ENCODE assay signal across 8 cellular contexts in genomic region chr1:216531308-216532239, GRCh38.
DNase-seq lines count a peak whose midpoint lies in the region; ATAC-seq and TF ChIP-seq lines count a peak whose summit lies in the region.

No MANE protein-coding gene starts in this region.

- H3K27me3 ChIP-seq in GM23338 (ENCODE audit: insufficient read depth) (no peaks in the 10 kb centered on the region), mammary epithelial cell (ENCODE audit: insufficient read depth, low read length) (no peaks in the 10 kb centered on the region), mucosa of stomach (ENCODE audit: control insufficient read depth, insufficient read depth, low read length) (no peaks in the 10 kb centered on the region)

- intact Hi-C loops in mammary epithelial cell (cut with micrococcal nuclease) = no loop called here

- H4K20me1 ChIP-seq in GM23338 (replicated peaks; ENCODE audit: insufficient read depth) (no peaks in the 10 kb centered on the region), mammary epithelial cell (ENCODE audit: insufficient read depth, low read length) (no peaks in the 10 kb centered on the region)

- H3K9me3 ChIP-seq in mammary epithelial cell (replicated peaks; ENCODE audit: insufficient read depth, low read length) (no peaks in the 10 kb centered on the region), mucosa of stomach (ENCODE audit: control insufficient read depth, low read length) (no peaks in the 10 kb centered on the region)

- no peaks in the 10 kb centered on the region for H3K36me3 Mint-ChIP-seq in GM23338 (ENCODE audit: low read depth)

- no peak overlapping the region for H3K4me2 ChIP-seq in GM23338
- H3K4me2 ChIP-seq in mammary epithelial cell (ENCODE audit: insufficient read depth, low read depth, low read length) = peak overlapping the region; percentile 29

- H3K4me1 ChIP-seq in GM23338 (ENCODE audit: insufficient read depth) (peaks cover 29% of the 10 kb centered on the region), mammary epithelial cell (ENCODE audit: insufficient read depth, low read length) (no peaks in the 10 kb centered on the region), mucosa of stomach (ENCODE audit: control insufficient read depth, insufficient read depth, low read length) (peaks cover 24% of the 10 kb centered on the region)

- DNase-seq in G401 (ENCODE audit: low spot score) (peak; percentile 11), GM23338 (ENCODE audit: low spot score) (peak; percentile 16), NCI-H2029 (lab: John Stamatoyannopoulos, UW) (peak; percentile 30), mammary epithelial cell (peak; percentile 5), retina (no peak), HuH-7.5 (ENCODE audit: low spot score) (no peak)
- DNase-seq in stimulated activated CD4-positive, alpha-beta T cell treated with anti-CD3 and anti-CD28 coated beads, Interleukin-15, amount 100 ng/mL, for 24 hours = no peak

- 56% methylated on average over 12 of the region's 12 CpGs for WGBS in mammary epithelial cell (ENCODE audit: low coverage, missing lambda C conversion rate)

- peak; percentile 58 for ATAC-seq in GM23338

- no peaks in the 10 kb centered on the region for H3K9me2 ChIP-seq in GM23338 (ENCODE audit: insufficient read depth)

- H3K27ac Mint-ChIP-seq in GM23338 = peak overlapping the region; percentile 39

- H2AFZ ChIP-seq in GM23338 = no peak overlapping the region
- peak overlapping the region; percentile 72 for H2AFZ ChIP-seq in mammary epithelial cell (ENCODE audit: low read depth, low read length)

- H3K4me3 Mint-ChIP-seq in GM23338 = no peak overlapping the region

- no peaks in the 10 kb centered on the region for H3K27me3 Mint-ChIP-seq in GM23338 (ENCODE audit: insufficient read depth, low read depth, poor library complexity)

- peaks cover 27% of the 10 kb centered on the region for H3K4me1 Mint-ChIP-seq in GM23338

- H3K4me3 ChIP-seq in GM23338 (no peak overlapping the region), mammary epithelial cell (replicated peaks in 1 of 3; ENCODE audit: insufficient read depth in 1 of 3, low read depth in 2 of 3, low read length in 3 of 3) (peak overlapping the region in 2 of 3 experiments; percentile 19 to 27), mucosa of stomach (ENCODE audit: low read length) (peak overlapping the region; percentile 21)

- dilution Hi-C loops in mammary epithelial cell (cut with HindIII; ENCODE audit: low sequenced_read_pairs) = no loop called here

- H3K36me3 ChIP-seq in GM23338 (ENCODE audit: insufficient read depth) (no peaks in the 10 kb centered on the region), mammary epithelial cell (ENCODE audit: insufficient read depth, low read length) (no peaks in the 10 kb centered on the region), mucosa of stomach (ENCODE audit: control insufficient read depth, insufficient read depth, low read length) (no peaks in the 10 kb centered on the region)

- in situ Hi-C loops in G401 (cut with HindIII; ENCODE audit: low sequenced_read_pairs) (no loop called here), mammary epithelial cell (cut with MboI; ENCODE audit: low sequenced_read_pairs in 2 of 2) (no loop called here)

- H3K27ac ChIP-seq in GM23338 (ENCODE audit: low read depth) = no peak overlapping the region
- H3K27ac ChIP-seq in mammary epithelial cell (ENCODE audit: insufficient read depth, low read depth, low read length) = no peak overlapping the region

- no peaks in the 10 kb centered on the region for H3F3A ChIP-seq in GM23338 (replicated peaks; ENCODE audit: low read depth)

- TF ChIP-seq CTCF in GM23338 (conservative IDR thresholded peaks at IDR 0.05; ENCODE audit: low read depth in 2 of 2) (no peak), mammary epithelial cell (conservative IDR thresholded peaks at IDR 0.05 in 1 of 2, IDR thresholded peaks at IDR 0.05 in 1 of 2; ENCODE audit: extremely low read depth in 1 of 2, insufficient read depth in 1 of 2, low read depth in 1 of 2, low read length in 2 of 2) (no peak)

- H3K9ac ChIP-seq in mammary epithelial cell (ENCODE audit: insufficient read depth, low read length) (no peak overlapping the region), mucosa of stomach (ENCODE audit: low read length) (peak overlapping the region; percentile 60)

- CTCF ChIA-PET in mammary epithelial cell (lab: Charles Lee; ENCODE audit: low non-redundant PET) = no interaction called here

- H3K79me2 ChIP-seq in GM23338 (replicated peaks; ENCODE audit: insufficient read depth) = no peaks in the 10 kb centered on the region
- no peaks in the 10 kb centered on the region for H3K79me2 ChIP-seq in mammary epithelial cell (ENCODE audit: insufficient read depth, low read length)

- BruUV-seq in mammary epithelial cell (replicated peaks; lab: Mats Ljungman, UMichigan) = no TSS peak

- no peaks in the 10 kb centered on the region for H3K9me3 Mint-ChIP-seq in GM23338

TF ChIP-seq in GM23338, 12 proteins besides CTCF, POLR2A, EP300 and RAD21 (continues in another document):
- no peak for TF ChIP-seq NANOG (IDR thresholded peaks at IDR 0.05; ENCODE audit: borderline replicate concordance)
- no peak for TF ChIP-seq EZH2 (IDR thresholded peaks at IDR 0.05; ENCODE audit: low read depth, unreplicated experiment)
- TF ChIP-seq REST (IDR thresholded peaks at IDR 0.05; ENCODE audit: unreplicated experiment) = no peak
- TF ChIP-seq POLR2AphosphoS5 (IDR thresholded peaks at IDR 0.05; ENCODE audit: low read depth) = no peak

Comparison
In these comparisons a context has a peak if more than half of its experiments do, and no peak if none do; other contexts are left out.
1. DNase-seq: peak in G401 (single experiment), GM23338 (single experiment), NCI-H2029 (single experiment) and mammary epithelial cell (single experiment); none in retina (single experiment), stimulated activated CD4-positive, alpha-beta T cell treated with anti-CD3 and anti-CD28 coated beads, Interleukin-15, amount 100 ng/mL, for 24 hours (single experiment) and HuH-7.5 (single experiment).